In genomic region chr11:28048812-28049211, GRCh38 we compare ENCODE assay signal across 18 cellular contexts. TPM values are rescaled to one million over a fixed set of nuclear protein-coding genes. Genes with fewer than 3 reads are reported as not detected.
DNase-seq lines count a peak whose midpoint lies in the region; ATAC-seq, FAIRE-seq and TF ChIP-seq lines count a peak whose summit lies in the region.
"Had no signal": no experiment of that assay in that cellular context is flagged by ENCODE, and none has a peak within 500 bp of the region (broad histone marks: within the 10 kb centered on the region; RNA-seq: fewer than 3 reads in every experiment).

No MANE protein-coding gene starts in this region.

- peaks cover 0 to 11% of the 10 kb centered on the region in 2 experiments for H3K79me1 ChIP-seq in IMR-90 (ENCODE audit: low read depth in 1 of 2, low read length in 2 of 2)

- intact Hi-C loops in IMR-90 (cut with micrococcal nuclease): no loop called here

- H2AK5ac ChIP-seq in IMR-90 (ENCODE audit: low read depth, low read length): peak overlapping the region; percentile 48; the same call in 1 of the 2 replicates

- no peak for TF ChIP-seq EP300 in A549 (IDR thresholded peaks at IDR 0.05)

- CTCF ChIA-PET in A549 (lab: Yijun Ruan, JAX) (interaction anchor here (0.8 kb wide), 1 partner anchor 347 kb away, joined by 3 read pairs; no protein-coding TSS in a partner anchor), IMR-90 (lab: Yijun Ruan, JAX) (no interaction called here)

- no peaks in the 10 kb centered on the region for H4K20me1 ChIP-seq in IMR-90 (ENCODE audit: insufficient read depth, low read length)
- no peaks in the 10 kb centered on the region for H4K20me1 ChIP-seq in smooth muscle cell (ENCODE audit: low read depth)

- peak overlapping the region; percentile 80; the same call in 1 of the 2 replicates for H3K4ac ChIP-seq in IMR-90 (ENCODE audit: low read depth, low read length)

- H3K27ac ChIP-seq in A549 (peak overlapping the region; percentile 56 to 90), IMR-90 (ENCODE audit: insufficient read depth, low read length) (peak overlapping the region; percentile 47; the same call in 1 of the 2 replicates), smooth muscle cell (ENCODE audit: low read depth) (no peak overlapping the region)
- H3K27ac ChIP-seq: C4-2B had no signal

- H3K9ac ChIP-seq in IMR-90 (ENCODE audit: low read depth, low read length) (no peak overlapping the region), smooth muscle cell (ENCODE audit: low read depth) (no peak overlapping the region)

- peak overlapping the region; percentile 95; the same call in 1 of the 2 replicates for H2BK20ac ChIP-seq in IMR-90 (ENCODE audit: low read depth, low read length)

- TF ChIP-seq RAD21 in A549 (conservative IDR thresholded peaks at IDR 0.05 in 1 of 2, IDR thresholded peaks at IDR 0.05 in 1 of 2): no peak
- no peak for TF ChIP-seq RAD21 in IMR-90 (IDR thresholded peaks at IDR 0.05; ENCODE audit: low read length)

- H3F3A ChIP-seq in smooth muscle cell (ENCODE audit: low read depth): no peaks in the 10 kb centered on the region

- H4K5ac ChIP-seq in IMR-90 (ENCODE audit: low read depth, low read length): peak overlapping the region; percentile 88

- peak overlapping the region; percentile 76 for H4K91ac ChIP-seq in IMR-90 (ENCODE audit: insufficient read depth, low read depth, low read length)

- peak overlapping the region; percentile 25 to 86; a peak in 3 of 4 replicates for H4K8ac ChIP-seq in IMR-90 (ENCODE audit: low read depth in 2 of 2, low read length in 2 of 2)

- H3K9me3 ChIP-seq in A549: no peaks in the 10 kb centered on the region
- H3K9me3 ChIP-seq in IMR-90 (ENCODE audit: control insufficient read depth, insufficient read depth, low read length): no peaks in the 10 kb centered on the region
- H3K9me3 ChIP-seq in smooth muscle cell (replicated peaks; ENCODE audit: low read depth): no peaks in the 10 kb centered on the region

- peak overlapping the region; percentile 2; the same call in 1 of the 3 replicates for H2BK15ac ChIP-seq in IMR-90 (ENCODE audit: low read depth, low read length)

- H3K4me1 ChIP-seq in A549 (peaks cover 61% of the 10 kb centered on the region), IMR-90 (ENCODE audit: control insufficient read depth, insufficient read depth, low read length) (peaks cover 2% of the 10 kb centered on the region), smooth muscle cell (ENCODE audit: low read depth) (peaks cover 5% of the 10 kb centered on the region)

- no TSS peak for BruUV-seq in IMR-90 (replicated peaks; lab: Mats Ljungman, UMichigan)

- H3K27me3 ChIP-seq in IMR-90 (ENCODE audit: control insufficient read depth, insufficient read depth, low read length): no peaks in the 10 kb centered on the region
- no peaks in the 10 kb centered on the region for H3K27me3 ChIP-seq in smooth muscle cell (ENCODE audit: low read depth)

- H3K79me2 ChIP-seq in smooth muscle cell (ENCODE audit: low read depth): no peaks in the 10 kb centered on the region

- POLR2A ChIA-PET in A549 (lab: Yijun Ruan, JAX) (no interaction called here), IMR-90 (lab: Charles Lee; ENCODE audit: unreplicated experiment) (no interaction called here)

- H3K4me3 ChIP-seq in A549 (no peak overlapping the region), IMR-90 (ENCODE audit: insufficient read depth, low read depth, low read length) (no peak overlapping the region), smooth muscle cell (no peak overlapping the region)

- dilution Hi-C loops in IMR-90 (cut with HindIII; ENCODE audit: low sequenced_read_pairs, unreplicated experiment): no loop called here

- no peak overlapping the region for H2AK9ac ChIP-seq in IMR-90 (replicated peaks; ENCODE audit: low read depth, low read length, poor library complexity)

- in situ Hi-C loops in IMR-90 (cut with MboI; ENCODE audit: low sequenced_read_pairs): no loop called here

- ATAC-seq in A549 (peak in 1 of 2 experiments; percentile 62; a peak in 3 of 6 replicates), IMR-90 (ENCODE audit: low read depth) (no peak), SK-N-SH treated with all-trans-retinoic acid at 6 μM for 48 hours (peak; percentile 58), HG02763 (IDR thresholded peaks at IDR 0.05; ENCODE audit: unreplicated experiment) (no peak)
- ATAC-seq: T-cell had no signal

- H3K4me2 ChIP-seq in A549 (peak overlapping the region; percentile 73), IMR-90 (ENCODE audit: low read depth, low read length) (peak overlapping the region; percentile 57; the same call in 1 of the 2 replicates), smooth muscle cell (peak overlapping the region; percentile 8)

- peak overlapping the region; percentile 96 for H3K18ac ChIP-seq in IMR-90 (ENCODE audit: low read depth, low read length)

- peak overlapping the region; percentile 75 for H2BK5ac ChIP-seq in IMR-90 (ENCODE audit: low read depth, low read length, poor library complexity, severe bottlenecking)

- TF ChIP-seq POLR2A in A549 (IDR thresholded peaks at IDR 0.05; ENCODE audit: low read length) (no peak), IMR-90 (IDR thresholded peaks at IDR 0.05; ENCODE audit: low read depth, low read length) (no peak), GM12892 (IDR thresholded peaks at IDR 0.05; ENCODE audit: low read depth, low read length) (no peak)

- peak overlapping the region; percentile 61 for H3K14ac ChIP-seq in IMR-90 (replicated peaks; ENCODE audit: low read depth, low read length)

- DNase-seq in A549 (ENCODE audit: low read depth in 1 of 2, low spot score in 1 of 2) (peak in 1 of 2 experiments; percentile 18), IMR-90 (no peak), smooth muscle cell (lab: John Stamatoyannopoulos, UW; ENCODE audit: unreplicated experiment) (no peak), GM12892 (ENCODE audit: insufficient read length) (no peak)
- no peak for DNase-seq in stimulated activated CD4-positive, alpha-beta T cell treated with anti-CD3 and anti-CD28 coated beads, Interleukin-4, amount 100 ng/mL, for 4 hours
- DNase-seq: CD8-positive, alpha-beta memory T cell; DND-41; KG1; MM.1S; NCI-H1694; NCI-H2029 treated with DMSO at 0.1 percent for 48 hours; NCI-H2227 treated with DMSO at 0.1 percent for 48 hours; NCI-H526 treated with DMSO at 0.1 percent for 48 hours; T-cell had no signal

- H2AFZ ChIP-seq in IMR-90 (replicated peaks; ENCODE audit: low read length, poor library complexity) (no peak overlapping the region), smooth muscle cell (ENCODE audit: low read depth) (peak overlapping the region; percentile 50)

- H3K36me3 ChIP-seq in IMR-90 (ENCODE audit: control insufficient read depth, insufficient read depth, low read length): no peaks in the 10 kb centered on the region
- no peaks in the 10 kb centered on the region for H3K36me3 ChIP-seq in smooth muscle cell (ENCODE audit: low read depth)

- FAIRE-seq in A549 (lab: Jason Lieb, UNC) (no peak), GM12892 (lab: Jason Lieb, UNC) (no peak)
- FAIRE-seq: GM19239 had no signal

- H2BK120ac ChIP-seq in IMR-90 (ENCODE audit: low read depth, low read length): peak overlapping the region; percentile 84

- peak overlapping the region; percentile 89 for H3K23ac ChIP-seq in IMR-90 (ENCODE audit: low read depth, low read length)

- no peak for TF ChIP-seq CTCF in A549 (IDR thresholded peaks at IDR 0.05)
- no peak for TF ChIP-seq CTCF in IMR-90 (conservative IDR thresholded peaks at IDR 0.05; ENCODE audit: low read depth, low read length)
- TF ChIP-seq CTCF in smooth muscle cell (IDR thresholded peaks at IDR 0.05; ENCODE audit: borderline replicate concordance, insufficient read depth, poor library complexity, severe bottlenecking): no peak

- H3K56ac ChIP-seq in IMR-90 (ENCODE audit: extremely low read depth, insufficient read depth, low read length): peak overlapping the region; percentile 73; the same call in 1 of the 2 replicates

- no peaks in the 10 kb centered on the region for H3K9me1 ChIP-seq in IMR-90 (ENCODE audit: insufficient read depth, low read length)

TF ChIP-seq in SK-N-SH treated with all-trans-retinoic acid at 6 μM for 48 hours, 23 proteins besides CTCF, POLR2A, EP300 and RAD21 (continues in another document):
- TF ChIP-seq RARB (CRISPR knock-in tag; IDR thresholded peaks at IDR 0.05) (no peak), TOX (CRISPR knock-in tag; IDR thresholded peaks at IDR 0.05; ENCODE audit: borderline replicate concordance) (no peak), ESRRG (CRISPR knock-in tag; IDR thresholded peaks at IDR 0.05) (no peak), SNAI2 (CRISPR knock-in tag; IDR thresholded peaks at IDR 0.05) (no peak)

RNA-seq across cellular contexts. Expression of gene KIF18A, which starts 59.1 kb away (rescaled TPM):
- polyA plus RNA-seq in A549 (2011; rRNA removed) (29.8 and 47.2 TPM in 2 replicates), A549 (2017; fragmentation: RNase III; extraction: RNeasy Plus Mini Kit Qiagen cat#74134 plus additional on column Dnase treatment) (24.8 to 25.6 TPM (median 25.5 TPM) in 3 replicates), IMR-90 (2012; rRNA removed) (7.6 and 8.9 TPM in 2 replicates), smooth muscle cell (1.3 and 2.2 TPM in 2 replicates)
- polyA plus RNA-seq in A549 (2012; cell fraction: cytosol; rRNA removed): 7.3 and 7.5 TPM in 2 replicates
- polyA plus RNA-seq in A549 (2012; cell fraction: nucleus; rRNA removed): 6.7 and 9.3 TPM in 2 replicates
- 31.7 and 32.2 TPM in 2 replicates for polyA minus RNA-seq in A549 (2011; rRNA and poly(A)+ RNA removed)
- total RNA-seq in IMR-90 (2012; rRNA removed) (24.4 and 37.2 TPM in 2 replicates), smooth muscle cell (5.4 and 6.7 TPM in 2 replicates)
- polyA plus RNA-seq in IMR-90 (2012; cell fraction: cytosol; rRNA removed): 0.57 and 1.2 TPM in 2 replicates
- 0.86 and 9.4 TPM in 2 replicates for polyA plus RNA-seq in IMR-90 (2012; cell fraction: nucleus; rRNA removed; ENCODE audit: low replicate concordance)
- polyA plus RNA-seq in GM12892 (2012; ENCODE audit: missing spikeins): 7.5 TPM

RNA-seq across cellular contexts. Expression of gene METTL15, which starts 59.4 kb away (rescaled TPM):
- polyA plus RNA-seq in A549 (2011; rRNA removed) (21.9 and 23.5 TPM in 2 replicates), A549 (2017; fragmentation: RNase III; extraction: RNeasy Plus Mini Kit Qiagen cat#74134 plus additional on column Dnase treatment) (8.9 to 9.5 TPM (median 9.0 TPM) in 3 replicates), IMR-90 (2012; rRNA removed) (5.3 and 6.5 TPM in 2 replicates), smooth muscle cell (8.1 and 11.7 TPM in 2 replicates)
- 3.9 and 6.1 TPM in 2 replicates for polyA plus RNA-seq in A549 (2012; cell fraction: cytosol; rRNA removed)
- polyA plus RNA-seq in A549 (2012; cell fraction: nucleus; rRNA removed): 3.5 and 5.0 TPM in 2 replicates
- polyA minus RNA-seq in A549 (2011; rRNA and poly(A)+ RNA removed): 47.9 and 48.2 TPM in 2 replicates
- total RNA-seq in IMR-90 (2012; rRNA removed) (24.4 and 30.5 TPM in 2 replicates), smooth muscle cell (21.3 and 26.1 TPM in 2 replicates)
- 2.0 and 4.9 TPM in 2 replicates for polyA plus RNA-seq in IMR-90 (2012; cell fraction: cytosol; rRNA removed)
- polyA plus RNA-seq in IMR-90 (2012; cell fraction: nucleus; rRNA removed; ENCODE audit: low replicate concordance): 1.7 and 10.9 TPM in 2 replicates
- polyA plus RNA-seq in GM12892 (2012; ENCODE audit: missing spikeins): 11.6 TPM

Comparison
In these comparisons a context has a peak if more than half of its experiments do, and no peak if none do; other contexts are left out.
1. H3K4me2 ChIP-seq: peak in every context shown above with its lines; median percentile 73 in A549; 57 in IMR-90; 8 in smooth muscle cell.